2 cellular contexts compared by ENCODE assay signal in the genomic region with DNA sequence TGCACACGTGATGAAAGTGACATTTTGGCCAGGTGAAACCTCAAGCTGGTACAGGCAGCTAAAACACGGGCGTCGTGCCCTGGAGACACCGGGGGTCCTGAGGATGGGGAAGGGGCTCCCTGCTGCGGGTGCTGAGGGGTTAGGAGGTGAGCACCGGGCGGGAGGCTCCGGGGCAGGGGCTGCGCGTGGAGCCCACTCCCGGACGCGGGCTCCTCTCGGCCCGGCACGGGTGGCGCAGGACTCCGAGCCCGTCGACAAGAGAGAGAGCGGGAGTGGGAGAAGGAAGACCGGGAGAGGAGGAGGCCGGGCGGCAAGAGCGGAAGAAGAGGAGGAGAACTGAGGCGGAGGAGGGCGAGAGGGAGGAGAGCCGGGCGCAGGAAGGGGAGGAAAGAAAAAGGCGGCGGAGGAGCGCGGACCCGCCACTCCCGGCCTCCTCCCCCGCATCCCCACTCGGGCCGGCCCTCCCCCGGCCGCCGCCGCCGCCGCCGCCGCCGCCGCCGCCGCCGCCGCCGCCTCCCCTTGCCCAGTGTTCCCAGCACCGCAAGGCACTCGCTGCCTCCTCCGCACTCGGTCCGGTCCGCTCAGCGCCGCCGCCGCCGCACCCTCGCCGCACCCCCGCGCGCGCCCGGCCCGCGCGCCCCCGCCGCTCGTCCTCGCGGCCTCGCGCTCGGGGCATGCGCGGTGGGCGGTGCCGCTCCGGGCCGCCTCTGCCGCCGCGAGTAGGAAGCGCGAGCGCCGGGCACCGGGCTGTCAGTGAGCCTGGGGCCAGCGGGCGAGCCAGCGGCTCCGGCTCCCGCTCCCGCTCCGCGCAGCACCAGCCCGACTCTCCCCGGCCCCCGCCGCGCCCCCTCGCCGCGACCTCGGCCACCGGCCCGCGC.
TF ChIP-seq lines count a peak whose summit lies in the region.

A gene (plus strand): TSS at position 750 of the 878 bp plus-strand sequence.

TF ChIP-seq in GM23338, 12 proteins besides CTCF, POLR2A, EP300 and RAD21:
- no peak for TF ChIP-seq EZH2 (IDR thresholded peaks at IDR 0.05; ENCODE audit: low read depth, unreplicated experiment)
- TF ChIP-seq POLR2AphosphoS5 (IDR thresholded peaks at IDR 0.05; ENCODE audit: low read depth): peak; percentile 59; the same call in 1 of the 2 replicates
TF ChIP-seq in GM23338: peak in this region for 1.

TF ChIP-seq in K562, 482 proteins besides CTCF, POLR2A, EP300 and RAD21 (continues in another document):
- TF ChIP-seq NCOA1 (IDR thresholded peaks at IDR 0.05; ENCODE audit: low read depth): no peak
- TF ChIP-seq ZNF197 (CRISPR knock-in tag; IDR thresholded peaks at IDR 0.05; ENCODE audit: low read depth): peak; percentile 97
- TF ChIP-seq CREB1 (IDR thresholded peaks at IDR 0.05): peak; percentile 61; the same call in 1 of the 2 replicates
- TF ChIP-seq CREB1 (CRISPR knock-in tag; IDR thresholded peaks at IDR 0.05): no peak; the same call in 1 of the 2 replicates
- no peak for TF ChIP-seq NR2C2 (CRISPR knock-in tag; IDR thresholded peaks at IDR 0.05)
- TF ChIP-seq NR2C2 (tag; IDR thresholded peaks at IDR 0.05): 0 out of 2 replicates have a peak, but pooled peaks have one; percentile 9
- TF ChIP-seq, protein P1, sequence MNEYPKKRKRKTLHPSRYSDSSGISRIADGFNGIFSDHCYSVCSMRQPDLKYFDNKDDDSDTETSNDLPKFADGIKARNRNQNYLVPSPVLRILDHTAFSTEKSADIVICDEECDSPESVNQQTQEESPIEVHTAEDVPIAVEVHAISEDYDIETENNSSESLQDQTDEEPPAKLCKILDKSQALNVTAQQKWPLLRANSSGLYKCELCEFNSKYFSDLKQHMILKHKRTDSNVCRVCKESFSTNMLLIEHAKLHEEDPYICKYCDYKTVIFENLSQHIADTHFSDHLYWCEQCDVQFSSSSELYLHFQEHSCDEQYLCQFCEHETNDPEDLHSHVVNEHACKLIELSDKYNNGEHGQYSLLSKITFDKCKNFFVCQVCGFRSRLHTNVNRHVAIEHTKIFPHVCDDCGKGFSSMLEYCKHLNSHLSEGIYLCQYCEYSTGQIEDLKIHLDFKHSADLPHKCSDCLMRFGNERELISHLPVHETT (CRISPR knock-in tag; conservative IDR thresholded peaks at IDR 0.05 in 1 of 2, IDR thresholded peaks at IDR 0.05 in 1 of 2): peak in 1 of 2 experiments; percentile 98; a peak in 2 of 4 replicates
- 0 out of 2 replicates have a peak, but pooled peaks have one; percentile 34 for TF ChIP-seq ELF1 (tag; IDR thresholded peaks at IDR 0.05)
- no peak for TF ChIP-seq NR1H2 (CRISPR knock-in tag; IDR thresholded peaks at IDR 0.05)
- peak; percentile 34; the same call in 1 of the 2 replicates for TF ChIP-seq POLR2AphosphoS5 (IDR thresholded peaks at IDR 0.05; ENCODE audit: control insufficient read depth, insufficient read depth, low read depth, low read length)
- TF ChIP-seq ELF4 (CRISPR knock-in tag; IDR thresholded peaks at IDR 0.05): peak; percentile 56; the same call in 1 of the 2 replicates
- peak; percentile 56 for TF ChIP-seq RBBP5 (IDR thresholded peaks at IDR 0.05; ENCODE audit: borderline replicate concordance, insufficient read depth, low read length, poor library complexity, severe bottlenecking)
- peak; percentile 89 for TF ChIP-seq ZNF584 (CRISPR knock-in tag; IDR thresholded peaks at IDR 0.05; ENCODE audit: low read depth)
- TF ChIP-seq, protein P2, sequence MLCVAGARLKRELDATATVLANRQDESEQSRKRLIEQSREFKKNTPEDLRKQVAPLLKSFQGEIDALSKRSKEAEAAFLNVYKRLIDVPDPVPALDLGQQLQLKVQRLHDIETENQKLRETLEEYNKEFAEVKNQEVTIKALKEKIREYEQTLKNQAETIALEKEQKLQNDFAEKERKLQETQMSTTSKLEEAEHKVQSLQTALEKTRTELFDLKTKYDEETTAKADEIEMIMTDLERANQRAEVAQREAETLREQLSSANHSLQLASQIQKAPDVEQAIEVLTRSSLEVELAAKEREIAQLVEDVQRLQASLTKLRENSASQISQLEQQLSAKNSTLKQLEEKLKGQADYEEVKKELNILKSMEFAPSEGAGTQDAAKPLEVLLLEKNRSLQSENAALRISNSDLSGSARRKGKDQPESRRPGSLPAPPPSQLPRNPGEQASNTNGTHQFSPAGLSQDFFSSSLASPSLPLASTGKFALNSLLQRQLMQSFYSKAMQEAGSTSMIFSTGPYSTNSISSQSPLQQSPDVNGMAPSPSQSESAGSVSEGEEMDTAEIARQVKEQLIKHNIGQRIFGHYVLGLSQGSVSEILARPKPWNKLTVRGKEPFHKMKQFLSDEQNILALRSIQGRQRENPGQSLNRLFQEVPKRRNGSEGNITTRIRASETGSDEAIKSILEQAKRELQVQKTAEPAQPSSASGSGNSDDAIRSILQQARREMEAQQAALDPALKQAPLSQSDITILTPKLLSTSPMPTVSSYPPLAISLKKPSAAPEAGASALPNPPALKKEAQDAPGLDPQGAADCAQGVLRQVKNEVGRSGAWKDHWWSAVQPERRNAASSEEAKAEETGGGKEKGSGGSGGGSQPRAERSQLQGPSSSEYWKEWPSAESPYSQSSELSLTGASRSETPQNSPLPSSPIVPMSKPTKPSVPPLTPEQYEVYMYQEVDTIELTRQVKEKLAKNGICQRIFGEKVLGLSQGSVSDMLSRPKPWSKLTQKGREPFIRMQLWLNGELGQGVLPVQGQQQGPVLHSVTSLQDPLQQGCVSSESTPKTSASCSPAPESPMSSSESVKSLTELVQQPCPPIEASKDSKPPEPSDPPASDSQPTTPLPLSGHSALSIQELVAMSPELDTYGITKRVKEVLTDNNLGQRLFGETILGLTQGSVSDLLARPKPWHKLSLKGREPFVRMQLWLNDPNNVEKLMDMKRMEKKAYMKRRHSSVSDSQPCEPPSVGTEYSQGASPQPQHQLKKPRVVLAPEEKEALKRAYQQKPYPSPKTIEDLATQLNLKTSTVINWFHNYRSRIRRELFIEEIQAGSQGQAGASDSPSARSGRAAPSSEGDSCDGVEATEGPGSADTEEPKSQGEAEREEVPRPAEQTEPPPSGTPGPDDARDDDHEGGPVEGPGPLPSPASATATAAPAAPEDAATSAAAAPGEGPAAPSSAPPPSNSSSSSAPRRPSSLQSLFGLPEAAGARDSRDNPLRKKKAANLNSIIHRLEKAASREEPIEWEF (CRISPR knock-in tag; IDR thresholded peaks at IDR 0.05): peak; percentile 59; the same call in 1 of the 2 replicates
- 0 out of 2 replicates have a peak, but pooled peaks have one; percentile 28 for TF ChIP-seq ETV5 (CRISPR knock-in tag; IDR thresholded peaks at IDR 0.05; ENCODE audit: low read depth)
- no peak for TF ChIP-seq ATF1 (CRISPR knock-in tag; IDR thresholded peaks at IDR 0.05)
- 0 out of 2 replicates have a peak, but pooled peaks have one; percentile 34 for TF ChIP-seq ATF1 (tag; IDR thresholded peaks at IDR 0.05)
- TF ChIP-seq PHF20 (IDR thresholded peaks at IDR 0.05; ENCODE audit: partially characterized antibody): peak; percentile 39
- TF ChIP-seq FOXM1 (IDR thresholded peaks at IDR 0.05; ENCODE audit: low read depth): no peak
- TF ChIP-seq FOXM1 (CRISPR knock-in tag; IDR thresholded peaks at IDR 0.05; ENCODE audit: low read depth): no peak
- TF ChIP-seq SUPT5H (IDR thresholded peaks at IDR 0.05): 0 out of 2 replicates have a peak, but pooled peaks have one; percentile 33
- peak; percentile 46; the same call in 1 of the 2 replicates for TF ChIP-seq CTBP1 (IDR thresholded peaks at IDR 0.05; ENCODE audit: borderline replicate concordance)
- no peak for TF ChIP-seq U2AF2 (optimal IDR thresholded peaks at IDR 0.05; ENCODE audit: low read depth, low read length)
- TF ChIP-seq ZNF583 (CRISPR knock-in tag; IDR thresholded peaks at IDR 0.05): 0 out of 2 replicates have a peak, but pooled peaks have one; percentile 13
- TF ChIP-seq GABPA (tag; conservative IDR thresholded peaks at IDR 0.05; ENCODE audit: low read depth): 0 out of 2 replicates have a peak, but pooled peaks have one; percentile 42
- TF ChIP-seq ZFP36 (IDR thresholded peaks at IDR 0.05; ENCODE audit: low read depth, low read length, partially characterized antibody): peak; percentile 83
- TF ChIP-seq, protein P3, sequence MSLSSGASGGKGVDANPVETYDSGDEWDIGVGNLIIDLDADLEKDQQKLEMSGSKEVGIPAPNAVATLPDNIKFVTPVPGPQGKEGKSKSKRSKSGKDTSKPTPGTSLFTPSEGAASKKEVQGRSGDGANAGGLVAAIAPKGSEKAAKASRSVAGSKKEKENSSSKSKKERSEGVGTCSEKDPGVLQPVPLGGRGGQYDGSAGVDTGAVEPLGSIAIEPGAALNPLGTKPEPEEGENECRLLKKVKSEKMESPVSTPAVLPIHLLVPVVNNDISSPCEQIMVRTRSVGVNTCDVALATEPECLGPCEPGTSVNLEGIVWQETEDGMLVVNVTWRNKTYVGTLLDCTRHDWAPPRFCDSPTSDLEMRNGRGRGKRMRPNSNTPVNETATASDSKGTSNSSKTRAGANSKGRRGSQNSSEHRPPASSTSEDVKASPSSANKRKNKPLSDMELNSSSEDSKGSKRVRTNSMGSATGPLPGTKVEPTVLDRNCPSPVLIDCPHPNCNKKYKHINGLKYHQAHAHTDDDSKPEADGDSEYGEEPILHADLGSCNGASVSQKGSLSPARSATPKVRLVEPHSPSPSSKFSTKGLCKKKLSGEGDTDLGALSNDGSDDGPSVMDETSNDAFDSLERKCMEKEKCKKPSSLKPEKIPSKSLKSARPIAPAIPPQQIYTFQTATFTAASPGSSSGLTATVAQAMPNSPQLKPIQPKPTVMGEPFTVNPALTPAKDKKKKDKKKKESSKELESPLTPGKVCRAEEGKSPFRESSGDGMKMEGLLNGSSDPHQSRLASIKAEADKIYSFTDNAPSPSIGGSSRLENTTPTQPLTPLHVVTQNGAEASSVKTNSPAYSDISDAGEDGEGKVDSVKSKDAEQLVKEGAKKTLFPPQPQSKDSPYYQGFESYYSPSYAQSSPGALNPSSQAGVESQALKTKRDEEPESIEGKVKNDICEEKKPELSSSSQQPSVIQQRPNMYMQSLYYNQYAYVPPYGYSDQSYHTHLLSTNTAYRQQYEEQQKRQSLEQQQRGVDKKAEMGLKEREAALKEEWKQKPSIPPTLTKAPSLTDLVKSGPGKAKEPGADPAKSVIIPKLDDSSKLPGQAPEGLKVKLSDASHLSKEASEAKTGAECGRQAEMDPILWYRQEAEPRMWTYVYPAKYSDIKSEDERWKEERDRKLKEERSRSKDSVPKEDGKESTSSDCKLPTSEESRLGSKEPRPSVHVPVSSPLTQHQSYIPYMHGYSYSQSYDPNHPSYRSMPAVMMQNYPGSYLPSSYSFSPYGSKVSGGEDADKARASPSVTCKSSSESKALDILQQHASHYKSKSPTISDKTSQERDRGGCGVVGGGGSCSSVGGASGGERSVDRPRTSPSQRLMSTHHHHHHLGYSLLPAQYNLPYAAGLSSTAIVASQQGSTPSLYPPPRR (CRISPR knock-in tag; IDR thresholded peaks at IDR 0.05; ENCODE audit: borderline replicate concordance): no peak
- TF ChIP-seq CXXC5 (CRISPR knock-in tag; IDR thresholded peaks at IDR 0.05): peak; percentile 73
- peak; percentile 81 for TF ChIP-seq TBP (optimal IDR thresholded peaks at IDR 0.05; ENCODE audit: low read depth, low read length)
- peak; percentile 78 for TF ChIP-seq POLR2G (IDR thresholded peaks at IDR 0.05; ENCODE audit: low read depth, low read length)
- TF ChIP-seq KLF16 (IDR thresholded peaks at IDR 0.05): 0 out of 2 replicates have a peak, but pooled peaks have one; percentile 7
- 0 out of 2 replicates have a peak, but pooled peaks have one; percentile 26 for TF ChIP-seq SMARCE1 (IDR thresholded peaks at IDR 0.05)
- peak; percentile 25 for TF ChIP-seq FIP1L1 (IDR thresholded peaks at IDR 0.05; ENCODE audit: low read depth, low read length, poor library complexity, severe bottlenecking)
- peak; percentile 35; the same call in 1 of the 2 replicates for TF ChIP-seq L3MBTL2 (IDR thresholded peaks at IDR 0.05)
